Comparison of ENCODE assay signal across 1 cellular context in genomic region chr10:96672491-96673175, GRCh38.
TF ChIP-seq lines count a peak whose summit lies in the region.

No MANE protein-coding gene starts in this region.

TF ChIP-seq in liver, 16 proteins besides CTCF, POLR2A, EP300 and RAD21 (continued from another document):
- no peak for TF ChIP-seq ZBTB33 (IDR thresholded peaks at IDR 0.05)
- no peak for TF ChIP-seq MAX (IDR thresholded peaks at IDR 0.05)
- no peak for TF ChIP-seq FOXA2 (IDR thresholded peaks at IDR 0.05)
- no peak for TF ChIP-seq HNF4A (conservative IDR thresholded peaks at IDR 0.05)
- TF ChIP-seq RXRA (IDR thresholded peaks at IDR 0.05): no peak
- no peak for TF ChIP-seq FOXA1 (IDR thresholded peaks at IDR 0.05)
- TF ChIP-seq ATF3 (IDR thresholded peaks at IDR 0.05): no peak
- no peak for TF ChIP-seq GABPA (IDR thresholded peaks at IDR 0.05 in 1 of 2, conservative IDR thresholded peaks at IDR 0.05 in 1 of 2)
- TF ChIP-seq TAF1 (conservative IDR thresholded peaks at IDR 0.05): no peak
- no peak for TF ChIP-seq SP1 (IDR thresholded peaks at IDR 0.05)
